ENCODE assay signal across 1 cellular context in genomic region chr19:4597975-4598671, GRCh38.
TF ChIP-seq lines count a peak whose summit lies in the region.

No MANE protein-coding gene starts in this region.

TF ChIP-seq in SK-N-SH treated with all-trans-retinoic acid at 6 μM for 48 hours, 23 proteins besides CTCF, POLR2A, EP300 and RAD21 (continued from another document):
- no peak for TF ChIP-seq POU6F1 (CRISPR knock-in tag; IDR thresholded peaks at IDR 0.05; ENCODE audit: borderline replicate concordance, low read depth)
- no peak for TF ChIP-seq ZNF8 (CRISPR knock-in tag; IDR thresholded peaks at IDR 0.05)
- TF ChIP-seq ZFP30 (CRISPR knock-in tag; IDR thresholded peaks at IDR 0.05) = no peak
- TF ChIP-seq ISL1 (CRISPR knock-in tag; IDR thresholded peaks at IDR 0.05) = no peak
- TF ChIP-seq PATZ1 (CRISPR knock-in tag; IDR thresholded peaks at IDR 0.05; ENCODE audit: borderline replicate concordance) = no peak
